13 cellular contexts compared by ENCODE assay signal in the genomic region with DNA sequence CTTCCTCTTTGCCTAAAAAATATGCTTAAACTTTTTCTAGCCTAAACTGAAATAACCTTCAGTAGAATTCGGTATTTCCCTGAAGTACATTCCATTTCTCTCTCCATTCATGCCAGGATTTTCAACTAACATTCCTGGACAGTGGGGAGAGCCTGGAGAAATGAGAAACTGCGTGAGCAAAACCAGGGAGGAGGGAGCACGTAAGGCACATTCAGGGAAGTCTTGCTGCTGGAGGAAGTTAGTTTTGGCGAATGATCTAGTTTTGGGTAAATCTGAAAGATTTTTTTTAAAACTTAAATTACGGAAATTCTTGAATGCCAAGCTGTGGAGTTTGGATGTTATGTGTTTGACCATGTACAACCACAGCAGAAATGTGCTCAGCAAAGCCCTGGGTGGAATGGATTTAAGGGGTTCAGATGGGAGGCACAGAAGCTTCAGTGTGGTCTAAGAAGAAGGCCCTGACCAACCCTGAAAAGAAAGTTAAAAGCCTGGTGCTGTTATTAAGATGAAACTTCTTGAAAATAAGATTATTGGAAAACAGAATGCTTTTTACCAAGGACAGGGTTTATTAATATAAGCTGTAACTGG.
DNase-seq lines count a peak whose midpoint lies in the region; ATAC-seq and TF ChIP-seq lines count a peak whose summit lies in the region.
"Had no signal": no experiment of that assay in that cellular context is flagged by ENCODE, and none has a peak within 500 bp of the region (broad histone marks: within the 10 kb centered on the region; RNA-seq: fewer than 3 reads in every experiment).

No MANE protein-coding gene starts in this region.

- H3K27ac ChIP-seq in SJSA1, result peak overlapping the region; percentile 18
- peak overlapping the region; percentile 6 for H3K27ac ChIP-seq in muscle layer of duodenum (ENCODE audit: low read length)
- no peak overlapping the region for H3K27ac ChIP-seq in SJCRH30
- no peak overlapping the region for H3K27ac ChIP-seq in H9 (ENCODE audit: insufficient read length, low read depth, low read length)
- H3K27ac ChIP-seq: lower lobe of right lung had no signal

- H3K27me3 Mint-ChIP-seq in natural killer cell (ENCODE audit: low read depth in 2 of 2), result peaks cover 0 to 7% of the 10 kb centered on the region in 2 donors
- H3K27me3 Mint-ChIP-seq in H9 (ENCODE audit: low read depth), result no peaks in the 10 kb centered on the region

- no peak overlapping the region for H4K8ac ChIP-seq in H9 (replicated peaks; ENCODE audit: insufficient read length, low read depth, low read length)

- H3K4me1 Mint-ChIP-seq in natural killer cell (no peaks in the 10 kb centered on the region), H9 (peaks cover 7 to 12% of the 10 kb centered on the region in 2 experiments)

- H4K5ac ChIP-seq in H9 (ENCODE audit: insufficient read length, low read depth, low read length), result no peak overlapping the region

- no peak overlapping the region for H3K18ac ChIP-seq in H9 (ENCODE audit: insufficient read length, low read depth, low read length)

- no peak overlapping the region for H2BK15ac ChIP-seq in H9 (ENCODE audit: low read depth, low read length)

- no peaks in the 10 kb centered on the region for H3K79me2 ChIP-seq in H9 (ENCODE audit: insufficient read depth, low read length)

- no peaks in the 10 kb centered on the region for H3K23me2 ChIP-seq in H9 (ENCODE audit: insufficient read length, low read depth, low read length, poor library complexity, severe bottlenecking)

- DNase-seq in ACHN (peak; percentile 48), SJSA1 (ENCODE audit: low read depth in 1 of 2, low spot score in 2 of 2) (peak in 1 of 2 experiments; percentile 42), fibroblast of the aortic adventitia (ENCODE audit: low read depth) (peak; percentile 98), natural killer cell (no peak), cerebellar nuclear complex (lab: John Stamatoyannopoulos, UW) (no peak), SJCRH30 (no peak), H9 (no peak)
- DNase-seq: activated CD4-positive, alpha-beta T cell treated with anti-CD3 and anti-CD28 coated beads for 4 hours; KBM-7; lower lobe of right lung; retina; transverse colon had no signal

- peaks cover 12% of the 10 kb centered on the region for H3K4me1 ChIP-seq in SJSA1 (replicated peaks)
- H3K4me1 ChIP-seq in muscle layer of duodenum (ENCODE audit: control insufficient read depth in 1 of 2, insufficient read depth in 2 of 2, low read length in 2 of 2), result no peaks in the 10 kb centered on the region
- no peaks in the 10 kb centered on the region for H3K4me1 ChIP-seq in SJCRH30
- no peaks in the 10 kb centered on the region for H3K4me1 ChIP-seq in H9 (ENCODE audit: insufficient read depth, low read length)

- in situ Hi-C loops in ACHN (cut with HindIII; ENCODE audit: low pct_ligation_motif_present, low pct_unique_long_range_greater_than_20kb, low sequenced_read_pairs), result no loop called here

- H3K4me3 Mint-ChIP-seq in natural killer cell (no peak overlapping the region), H9 (no peak overlapping the region)

- H3K36me3 Mint-ChIP-seq in natural killer cell (no peaks in the 10 kb centered on the region), H9 (ENCODE audit: insufficient read depth in 1 of 3, low read depth in 3 of 3) (no peaks in the 10 kb centered on the region)

- H3K9me3 ChIP-seq in SJSA1 (replicated peaks) (no peaks in the 10 kb centered on the region), muscle layer of duodenum (ENCODE audit: control insufficient read depth in 1 of 2, low read length in 2 of 2) (no peaks in the 10 kb centered on the region), SJCRH30 (replicated peaks) (no peaks in the 10 kb centered on the region), H9 (ENCODE audit: control insufficient read depth, low read depth, low read length) (no peaks in the 10 kb centered on the region)
- H3K9me3 ChIP-seq: lower lobe of right lung, transverse colon had no signal

- H3K9me3 Mint-ChIP-seq in natural killer cell, result no peaks in the 10 kb centered on the region
- no peaks in the 10 kb centered on the region; a peak in 2 of 5 replicates for H3K9me3 Mint-ChIP-seq in H9

- H4K91ac ChIP-seq in H9 (ENCODE audit: insufficient read length, low read depth, low read length), result no peak overlapping the region

- H3K36me3 ChIP-seq in SJSA1, result no peaks in the 10 kb centered on the region
- H3K36me3 ChIP-seq in muscle layer of duodenum (ENCODE audit: control insufficient read depth in 1 of 2, insufficient read depth in 2 of 2, low read length in 2 of 2), result no peaks in the 10 kb centered on the region
- H3K36me3 ChIP-seq in SJCRH30, result no peaks in the 10 kb centered on the region
- H3K36me3 ChIP-seq: lower lobe of right lung, transverse colon had no signal

- no peaks in the 10 kb centered on the region for H3K27me3 ChIP-seq in SJSA1 (replicated peaks)
- H3K27me3 ChIP-seq in muscle layer of duodenum (ENCODE audit: low read depth, low read length), result no peaks in the 10 kb centered on the region
- H3K27me3 ChIP-seq in SJCRH30, result no peaks in the 10 kb centered on the region
- no peaks in the 10 kb centered on the region for H3K27me3 ChIP-seq in H9 (ENCODE audit: insufficient read depth, low read length)
- H3K27me3 ChIP-seq: transverse colon had no signal

- no peak overlapping the region for H2BK5ac ChIP-seq in H9 (ENCODE audit: insufficient read length, low read length)

- H2AFZ ChIP-seq in H9 (ENCODE audit: low read length), result no peak overlapping the region

- H2BK12ac ChIP-seq in H9 (ENCODE audit: insufficient read length, low read depth, low read length), result no peak overlapping the region

- H2BK20ac ChIP-seq in H9 (ENCODE audit: low read depth, low read length, poor library complexity, severe bottlenecking), result no peak overlapping the region

- H3K23ac ChIP-seq in H9 (ENCODE audit: insufficient read length, low read depth, low read length), result no peak overlapping the region

- no peak overlapping the region for H3K4ac ChIP-seq in H9 (ENCODE audit: low read depth, low read length)

- no peaks in the 10 kb centered on the region for H4K20me1 ChIP-seq in H9 (ENCODE audit: control insufficient read depth, insufficient read depth, insufficient read length)

- intact Hi-C loops in natural killer cell (cut with micrococcal nuclease), result loop anchor here (10.0 kb wide), 3 partner anchors 788 to 1408 kb away; no protein-coding TSS in a partner anchor

- no peak for TF ChIP-seq CTCF in fibroblast of the aortic adventitia (IDR thresholded peaks at IDR 0.05; ENCODE audit: insufficient read depth, low read length)
- no peak for TF ChIP-seq CTCF in natural killer cell (IDR thresholded peaks at IDR 0.05)
- TF ChIP-seq CTCF in H9 (conservative IDR thresholded peaks at IDR 0.05), result no peak

- WGBS in H9 (ENCODE audit: extremely low coverage, insufficient read length, low lambda C conversion rate), result no CpG with 5 or more reads among the region's 5 CpGs

- H3K4me2 ChIP-seq in H9 (ENCODE audit: insufficient read depth, insufficient read length, low read length), result no peak overlapping the region

- no peak overlapping the region for H3K9ac ChIP-seq in H9 (ENCODE audit: extremely low read depth, insufficient read length, low read length)

- H2BK120ac ChIP-seq in H9 (ENCODE audit: low read depth, low read length, poor library complexity, severe bottlenecking), result no peak overlapping the region

- H3T11ph ChIP-seq in H9 (ENCODE audit: low read length), result no peak overlapping the region

- no peak overlapping the region for H3K56ac ChIP-seq in H9 (ENCODE audit: insufficient read length, low read depth, low read length)

- H3K27ac Mint-ChIP-seq in natural killer cell (no peak overlapping the region), H9 (no peak overlapping the region)

- H3K4me3 ChIP-seq in SJSA1 (no peak overlapping the region), fibroblast of the aortic adventitia (ENCODE audit: low read depth, low read length) (no peak overlapping the region), muscle layer of duodenum (ENCODE audit: low read depth in 1 of 2, low read length in 2 of 2) (no peak overlapping the region), SJCRH30 (no peak overlapping the region)
- H3K4me3 ChIP-seq: lower lobe of right lung, transverse colon had no signal

- H3K79me1 ChIP-seq in H9 (ENCODE audit: insufficient read depth, low read depth, low read length, poor library complexity, severe bottlenecking), result no peaks in the 10 kb centered on the region

- no peak for ATAC-seq in natural killer cell

- no peak overlapping the region for H3K14ac ChIP-seq in H9 (ENCODE audit: insufficient read depth, low read length)

- H2AK5ac ChIP-seq in H9 (ENCODE audit: insufficient read length, low read length), result no peak overlapping the region

Comparison
In these comparisons a context has a peak if more than half of its experiments do, and no peak if none do; other contexts are left out.
1. DNase-seq: peak in ACHN (single experiment) and fibroblast of the aortic adventitia (single experiment); none in natural killer cell (single experiment), cerebellar nuclear complex (0 of 2), SJCRH30 (0 of 2) and H9 (single experiment).
2. H3K27ac ChIP-seq: peak in SJSA1 (single experiment) and muscle layer of duodenum (single experiment); none in SJCRH30 (single experiment) and H9 (single experiment).